ENCODE assay signal across 24 cellular contexts in genomic region chr12:97659117-97659880, GRCh38.
"Had no signal": no experiment of that assay in that cellular context is flagged by ENCODE, and none has a peak within 500 bp of the region (broad histone marks: within the 10 kb centered on the region; RNA-seq: fewer than 3 reads in every experiment).

No MANE protein-coding gene starts in this region.

- DNase-seq: Karpas-422; KBM-7; MG63; NCI-H1092 treated with DMSO at 0.1 percent for 48 hours; NCI-H1436; NCI-H187; NCI-H2029; NCI-H2081 treated with DMSO at 0.1 percent for 48 hours; NCI-H2171; NCI-H226; NCI-H446; NCI-H510A; NCI-H524 treated with DMSO at 0.1 percent for 48 hours; NCI-H69; NCI-H774; NK-92 treated with Interleukin-12 subunit alpha and Interleukin-12 subunit beta, amount 100 ng/mL, for 24 hours; OCI-M1; PC-9; Peyer's patch; Right ventricle myocardium superior; SIG-M5 had no signal

- H3K4me1 ChIP-seq: Peyer's patch, SJSA1 had no signal

- H3K9me3 ChIP-seq: MG63, SJSA1 had no signal

- H3K27ac ChIP-seq: HL-60, PC-9, Peyer's patch, SJSA1, SK-N-MC had no signal

- H2AFZ ChIP-seq: PC-9 had no signal

- H3K4me3 ChIP-seq: MG63, PC-9, Peyer's patch, SJSA1, SK-N-MC had no signal

- H3K27me3 ChIP-seq: MG63, Peyer's patch, SJSA1 had no signal

- H3K36me3 ChIP-seq: MG63, Peyer's patch, SJSA1 had no signal

- H3K4me2 ChIP-seq: PC-9 had no signal
